ENCODE assay signal across 1 cellular context in genomic region chr19:900302-901111, GRCh38.
TF ChIP-seq lines count a peak whose summit lies in the region.

No MANE protein-coding gene starts in this region.

TF ChIP-seq in K562, 482 proteins besides CTCF, POLR2A, EP300 and RAD21 (continued from another document):
- TF ChIP-seq, protein P1, sequence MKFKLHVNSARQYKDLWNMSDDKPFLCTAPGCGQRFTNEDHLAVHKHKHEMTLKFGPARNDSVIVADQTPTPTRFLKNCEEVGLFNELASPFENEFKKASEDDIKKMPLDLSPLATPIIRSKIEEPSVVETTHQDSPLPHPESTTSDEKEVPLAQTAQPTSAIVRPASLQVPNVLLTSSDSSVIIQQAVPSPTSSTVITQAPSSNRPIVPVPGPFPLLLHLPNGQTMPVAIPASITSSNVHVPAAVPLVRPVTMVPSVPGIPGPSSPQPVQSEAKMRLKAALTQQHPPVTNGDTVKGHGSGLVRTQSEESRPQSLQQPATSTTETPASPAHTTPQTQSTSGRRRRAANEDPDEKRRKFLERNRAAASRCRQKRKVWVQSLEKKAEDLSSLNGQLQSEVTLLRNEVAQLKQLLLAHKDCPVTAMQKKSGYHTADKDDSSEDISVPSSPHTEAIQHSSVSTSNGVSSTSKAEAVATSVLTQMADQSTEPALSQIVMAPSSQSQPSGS (CRISPR knock-in tag; IDR thresholded peaks at IDR 0.05): no peak
- no peak for TF ChIP-seq ZNF77 (CRISPR knock-in tag; IDR thresholded peaks at IDR 0.05)
- TF ChIP-seq ZFP30 (CRISPR knock-in tag; IDR thresholded peaks at IDR 0.05; ENCODE audit: borderline replicate concordance): no peak
- TF ChIP-seq CHD1 (IDR thresholded peaks at IDR 0.05; ENCODE audit: low read length): no peak
- TF ChIP-seq SMAD3 (CRISPR knock-in tag; conservative IDR thresholded peaks at IDR 0.05): no peak
- TF ChIP-seq PRPF4 (IDR thresholded peaks at IDR 0.05; ENCODE audit: insufficient read depth, low read depth, low read length, poor library complexity, severe bottlenecking): no peak
- TF ChIP-seq HDAC1 (IDR thresholded peaks at IDR 0.05): peak in 1 of 2 experiments; percentile 68; a peak in 2 of 4 replicates
- no peak for TF ChIP-seq ZNF217 (CRISPR knock-in tag; IDR thresholded peaks at IDR 0.05)
- no peak for TF ChIP-seq DACH1 (IDR thresholded peaks at IDR 0.05; ENCODE audit: partially characterized antibody)
- no peak for TF ChIP-seq MBD2 (IDR thresholded peaks at IDR 0.05; ENCODE audit: borderline replicate concordance, low read depth)
- TF ChIP-seq, protein P2, sequence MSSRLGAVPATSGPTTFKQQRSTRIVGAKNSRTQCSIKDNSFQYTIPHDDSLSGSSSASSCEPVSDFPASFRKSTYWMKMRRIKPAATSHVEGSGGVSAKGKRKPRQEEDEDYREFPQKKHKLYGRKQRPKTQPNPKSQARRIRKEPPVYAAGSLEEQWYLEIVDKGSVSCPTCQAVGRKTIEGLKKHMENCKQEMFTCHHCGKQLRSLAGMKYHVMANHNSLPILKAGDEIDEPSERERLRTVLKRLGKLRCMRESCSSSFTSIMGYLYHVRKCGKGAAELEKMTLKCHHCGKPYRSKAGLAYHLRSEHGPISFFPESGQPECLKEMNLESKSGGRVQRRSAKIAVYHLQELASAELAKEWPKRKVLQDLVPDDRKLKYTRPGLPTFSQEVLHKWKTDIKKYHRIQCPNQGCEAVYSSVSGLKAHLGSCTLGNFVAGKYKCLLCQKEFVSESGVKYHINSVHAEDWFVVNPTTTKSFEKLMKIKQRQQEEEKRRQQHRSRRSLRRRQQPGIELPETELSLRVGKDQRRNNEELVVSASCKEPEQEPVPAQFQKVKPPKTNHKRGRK (tag; IDR thresholded peaks at IDR 0.05): no peak
- TF ChIP-seq BRCA1 (IDR thresholded peaks at IDR 0.05): no peak
- TF ChIP-seq BRCA1 (CRISPR knock-in tag; IDR thresholded peaks at IDR 0.05): no peak
- no peak for TF ChIP-seq ZNF143 (CRISPR knock-in tag; IDR thresholded peaks at IDR 0.05)
- no peak for TF ChIP-seq NCOA1 (IDR thresholded peaks at IDR 0.05; ENCODE audit: low read depth)
- peak; percentile 55 for TF ChIP-seq RBFOX2 (IDR thresholded peaks at IDR 0.05; ENCODE audit: low read depth, low read length)
- TF ChIP-seq TAL1 (IDR thresholded peaks at IDR 0.05): no peak
- TF ChIP-seq FOXA3 (CRISPR knock-in tag; conservative IDR thresholded peaks at IDR 0.05 in 1 of 2, IDR thresholded peaks at IDR 0.05 in 1 of 2): no peak
- no peak for TF ChIP-seq EZH2 (IDR thresholded peaks at IDR 0.05; ENCODE audit: borderline replicate concordance, low read depth, low read length)
- TF ChIP-seq HMG20A (CRISPR knock-in tag; conservative IDR thresholded peaks at IDR 0.05): no peak
- TF ChIP-seq SMARCA4 (IDR thresholded peaks at IDR 0.05): no peak
- no peak for TF ChIP-seq ZBTB8A (IDR thresholded peaks at IDR 0.05; ENCODE audit: partially characterized antibody)
- no peak for TF ChIP-seq CREM (IDR thresholded peaks at IDR 0.05; ENCODE audit: low read depth)
- TF ChIP-seq, protein P3, sequence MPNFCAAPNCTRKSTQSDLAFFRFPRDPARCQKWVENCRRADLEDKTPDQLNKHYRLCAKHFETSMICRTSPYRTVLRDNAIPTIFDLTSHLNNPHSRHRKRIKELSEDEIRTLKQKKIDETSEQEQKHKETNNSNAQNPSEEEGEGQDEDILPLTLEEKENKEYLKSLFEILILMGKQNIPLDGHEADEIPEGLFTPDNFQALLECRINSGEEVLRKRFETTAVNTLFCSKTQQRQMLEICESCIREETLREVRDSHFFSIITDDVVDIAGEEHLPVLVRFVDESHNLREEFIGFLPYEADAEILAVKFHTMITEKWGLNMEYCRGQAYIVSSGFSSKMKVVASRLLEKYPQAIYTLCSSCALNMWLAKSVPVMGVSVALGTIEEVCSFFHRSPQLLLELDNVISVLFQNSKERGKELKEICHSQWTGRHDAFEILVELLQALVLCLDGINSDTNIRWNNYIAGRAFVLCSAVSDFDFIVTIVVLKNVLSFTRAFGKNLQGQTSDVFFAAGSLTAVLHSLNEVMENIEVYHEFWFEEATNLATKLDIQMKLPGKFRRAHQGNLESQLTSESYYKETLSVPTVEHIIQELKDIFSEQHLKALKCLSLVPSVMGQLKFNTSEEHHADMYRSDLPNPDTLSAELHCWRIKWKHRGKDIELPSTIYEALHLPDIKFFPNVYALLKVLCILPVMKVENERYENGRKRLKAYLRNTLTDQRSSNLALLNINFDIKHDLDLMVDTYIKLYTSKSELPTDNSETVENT (CRISPR knock-in tag; IDR thresholded peaks at IDR 0.05): no peak
- no peak for TF ChIP-seq ELK1 (CRISPR knock-in tag; IDR thresholded peaks at IDR 0.05)
- TF ChIP-seq ESRRB (CRISPR knock-in tag; IDR thresholded peaks at IDR 0.05; ENCODE audit: borderline replicate concordance): no peak
- TF ChIP-seq KDM4B (IDR thresholded peaks at IDR 0.05; ENCODE audit: borderline replicate concordance in 2 of 2, low read depth in 1 of 2): no peak
- TF ChIP-seq, protein P4, sequence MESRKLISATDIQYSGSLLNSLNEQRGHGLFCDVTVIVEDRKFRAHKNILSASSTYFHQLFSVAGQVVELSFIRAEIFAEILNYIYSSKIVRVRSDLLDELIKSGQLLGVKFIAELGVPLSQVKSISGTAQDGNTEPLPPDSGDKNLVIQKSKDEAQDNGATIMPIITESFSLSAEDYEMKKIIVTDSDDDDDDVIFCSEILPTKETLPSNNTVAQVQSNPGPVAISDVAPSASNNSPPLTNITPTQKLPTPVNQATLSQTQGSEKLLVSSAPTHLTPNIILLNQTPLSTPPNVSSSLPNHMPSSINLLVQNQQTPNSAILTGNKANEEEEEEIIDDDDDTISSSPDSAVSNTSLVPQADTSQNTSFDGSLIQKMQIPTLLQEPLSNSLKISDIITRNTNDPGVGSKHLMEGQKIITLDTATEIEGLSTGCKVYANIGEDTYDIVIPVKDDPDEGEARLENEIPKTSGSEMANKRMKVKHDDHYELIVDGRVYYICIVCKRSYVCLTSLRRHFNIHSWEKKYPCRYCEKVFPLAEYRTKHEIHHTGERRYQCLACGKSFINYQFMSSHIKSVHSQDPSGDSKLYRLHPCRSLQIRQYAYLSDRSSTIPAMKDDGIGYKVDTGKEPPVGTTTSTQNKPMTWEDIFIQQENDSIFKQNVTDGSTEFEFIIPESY (CRISPR knock-in tag; IDR thresholded peaks at IDR 0.05): peak; percentile 96
- no peak for TF ChIP-seq ZNF511 (CRISPR knock-in tag; IDR thresholded peaks at IDR 0.05)
- TF ChIP-seq CTBP1 (IDR thresholded peaks at IDR 0.05; ENCODE audit: borderline replicate concordance): no peak; the same call in 1 of the 2 replicates
- TF ChIP-seq WHSC1 (IDR thresholded peaks at IDR 0.05; ENCODE audit: low read length): no peak
- TF ChIP-seq DNMT1 (IDR thresholded peaks at IDR 0.05): no peak
- no peak for TF ChIP-seq NR3C1 (CRISPR knock-in tag; IDR thresholded peaks at IDR 0.05)
- TF ChIP-seq KHSRP (IDR thresholded peaks at IDR 0.05): no peak
- TF ChIP-seq ZNF584 (CRISPR knock-in tag; IDR thresholded peaks at IDR 0.05; ENCODE audit: low read depth): no peak
- no peak for TF ChIP-seq TSC22D4 (tag; IDR thresholded peaks at IDR 0.05)
- no peak for TF ChIP-seq POLR2AphosphoS5 (IDR thresholded peaks at IDR 0.05; ENCODE audit: control insufficient read depth, insufficient read depth, low read depth, low read length)
- no peak for TF ChIP-seq KDM5B (IDR thresholded peaks at IDR 0.05; ENCODE audit: insufficient replicate concordance, low read depth, low read length)
- peak; percentile 88 for TF ChIP-seq NKRF (IDR thresholded peaks at IDR 0.05; ENCODE audit: borderline replicate concordance)
- no peak for TF ChIP-seq SMARCC2 (IDR thresholded peaks at IDR 0.05; ENCODE audit: low read depth)
- TF ChIP-seq NUFIP1 (IDR thresholded peaks at IDR 0.05; ENCODE audit: partially characterized antibody): no peak
- TF ChIP-seq, protein P5, sequence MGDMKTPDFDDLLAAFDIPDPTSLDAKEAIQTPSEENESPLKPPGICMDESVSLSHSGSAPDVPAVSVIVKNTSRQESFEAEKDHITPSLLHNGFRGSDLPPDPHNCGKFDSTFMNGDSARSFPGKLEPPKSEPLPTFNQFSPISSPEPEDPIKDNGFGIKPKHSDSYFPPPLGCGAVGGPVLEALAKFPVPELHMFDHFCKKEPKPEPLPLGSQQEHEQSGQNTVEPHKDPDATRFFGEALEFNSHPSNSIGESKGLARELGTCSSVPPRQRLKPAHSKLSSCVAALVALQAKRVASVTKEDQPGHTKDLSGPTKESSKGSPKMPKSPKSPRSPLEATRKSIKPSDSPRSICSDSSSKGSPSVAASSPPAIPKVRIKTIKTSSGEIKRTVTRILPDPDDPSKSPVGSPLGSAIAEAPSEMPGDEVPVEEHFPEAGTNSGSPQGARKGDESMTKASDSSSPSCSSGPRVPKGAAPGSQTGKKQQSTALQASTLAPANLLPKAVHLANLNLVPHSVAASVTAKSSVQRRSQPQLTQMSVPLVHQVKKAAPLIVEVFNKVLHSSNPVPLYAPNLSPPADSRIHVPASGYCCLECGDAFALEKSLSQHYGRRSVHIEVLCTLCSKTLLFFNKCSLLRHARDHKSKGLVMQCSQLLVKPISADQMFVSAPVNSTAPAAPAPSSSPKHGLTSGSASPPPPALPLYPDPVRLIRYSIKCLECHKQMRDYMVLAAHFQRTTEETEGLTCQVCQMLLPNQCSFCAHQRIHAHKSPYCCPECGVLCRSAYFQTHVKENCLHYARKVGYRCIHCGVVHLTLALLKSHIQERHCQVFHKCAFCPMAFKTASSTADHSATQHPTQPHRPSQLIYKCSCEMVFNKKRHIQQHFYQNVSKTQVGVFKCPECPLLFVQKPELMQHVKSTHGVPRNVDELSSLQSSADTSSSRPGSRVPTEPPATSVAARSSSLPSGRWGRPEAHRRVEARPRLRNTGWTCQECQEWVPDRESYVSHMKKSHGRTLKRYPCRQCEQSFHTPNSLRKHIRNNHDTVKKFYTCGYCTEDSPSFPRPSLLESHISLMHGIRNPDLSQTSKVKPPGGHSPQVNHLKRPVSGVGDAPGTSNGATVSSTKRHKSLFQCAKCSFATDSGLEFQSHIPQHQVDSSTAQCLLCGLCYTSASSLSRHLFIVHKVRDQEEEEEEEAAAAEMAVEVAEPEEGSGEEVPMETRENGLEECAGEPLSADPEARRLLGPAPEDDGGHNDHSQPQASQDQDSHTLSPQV (IDR thresholded peaks at IDR 0.05): peak; percentile 66
- TF ChIP-seq ARID1B (IDR thresholded peaks at IDR 0.05): no peak; the same call in 1 of the 2 replicates
- no peak for TF ChIP-seq PPARD (CRISPR knock-in tag; IDR thresholded peaks at IDR 0.05)
